8 cellular contexts compared by ENCODE assay signal in the genomic region with DNA sequence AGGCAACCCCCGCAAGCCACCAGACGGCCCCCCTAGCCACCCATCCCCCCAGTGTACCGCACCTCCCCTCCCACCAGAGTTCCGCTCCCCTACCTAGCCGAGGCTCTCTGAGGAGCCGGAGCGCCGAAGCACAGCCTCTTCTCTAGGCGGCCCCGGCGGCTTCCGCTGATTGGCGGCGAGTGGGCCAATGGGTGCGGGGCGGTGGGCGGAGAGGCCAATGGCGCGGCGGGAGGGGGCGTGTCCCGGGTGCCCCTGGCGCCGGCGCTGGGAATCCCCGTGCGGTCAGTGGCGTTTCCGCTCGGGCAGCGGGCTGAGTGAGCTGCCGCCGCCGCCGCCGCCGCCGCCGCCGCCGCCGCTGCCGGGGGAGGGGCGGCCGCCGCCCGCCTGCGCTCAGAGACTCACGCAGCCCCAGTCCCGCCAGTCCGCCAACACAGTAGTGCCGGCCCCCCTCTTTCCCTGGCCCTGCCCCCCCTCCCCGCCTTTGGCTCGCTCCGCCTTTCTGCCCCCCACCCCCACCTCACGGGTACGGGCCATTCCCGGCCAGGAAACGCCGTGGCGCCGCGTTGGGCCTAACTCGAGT. TPM values are rescaled to one million over a fixed set of nuclear protein-coding genes. Genes with fewer than 3 reads are reported as not detected.
DNase-seq lines count a peak whose midpoint lies in the region; ATAC-seq lines count a peak whose summit lies in the region.

A gene with protein sequence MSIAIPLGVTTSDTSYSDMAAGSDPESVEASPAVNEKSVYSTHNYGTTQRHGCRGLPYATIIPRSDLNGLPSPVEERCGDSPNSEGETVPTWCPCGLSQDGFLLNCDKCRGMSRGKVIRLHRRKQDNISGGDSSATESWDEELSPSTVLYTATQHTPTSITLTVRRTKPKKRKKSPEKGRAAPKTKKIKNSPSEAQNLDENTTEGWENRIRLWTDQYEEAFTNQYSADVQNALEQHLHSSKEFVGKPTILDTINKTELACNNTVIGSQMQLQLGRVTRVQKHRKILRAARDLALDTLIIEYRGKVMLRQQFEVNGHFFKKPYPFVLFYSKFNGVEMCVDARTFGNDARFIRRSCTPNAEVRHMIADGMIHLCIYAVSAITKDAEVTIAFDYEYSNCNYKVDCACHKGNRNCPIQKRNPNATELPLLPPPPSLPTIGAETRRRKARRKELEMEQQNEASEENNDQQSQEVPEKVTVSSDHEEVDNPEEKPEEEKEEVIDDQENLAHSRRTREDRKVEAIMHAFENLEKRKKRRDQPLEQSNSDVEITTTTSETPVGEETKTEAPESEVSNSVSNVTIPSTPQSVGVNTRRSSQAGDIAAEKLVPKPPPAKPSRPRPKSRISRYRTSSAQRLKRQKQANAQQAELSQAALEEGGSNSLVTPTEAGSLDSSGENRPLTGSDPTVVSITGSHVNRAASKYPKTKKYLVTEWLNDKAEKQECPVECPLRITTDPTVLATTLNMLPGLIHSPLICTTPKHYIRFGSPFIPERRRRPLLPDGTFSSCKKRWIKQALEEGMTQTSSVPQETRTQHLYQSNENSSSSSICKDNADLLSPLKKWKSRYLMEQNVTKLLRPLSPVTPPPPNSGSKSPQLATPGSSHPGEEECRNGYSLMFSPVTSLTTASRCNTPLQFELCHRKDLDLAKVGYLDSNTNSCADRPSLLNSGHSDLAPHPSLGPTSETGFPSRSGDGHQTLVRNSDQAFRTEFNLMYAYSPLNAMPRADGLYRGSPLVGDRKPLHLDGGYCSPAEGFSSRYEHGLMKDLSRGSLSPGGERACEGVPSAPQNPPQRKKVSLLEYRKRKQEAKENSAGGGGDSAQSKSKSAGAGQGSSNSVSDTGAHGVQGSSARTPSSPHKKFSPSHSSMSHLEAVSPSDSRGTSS (N-terminal part only) (plus strand): TSS at position 285 of the 580 bp plus-strand sequence. CDS start 31,324 bp downstream, outside the sequence.

- peak within 1 kb of the TSS; percentile 94 to 97 for H3K4me3 Mint-ChIP-seq in effector memory CD8-positive, alpha-beta T cell
- peak within 1 kb of the TSS; percentile 97 for H3K4me3 Mint-ChIP-seq in memory B cell

- H3K36me3 Mint-ChIP-seq in effector memory CD8-positive, alpha-beta T cell (ENCODE audit: insufficient read depth) = peaks cover 65% of the 10 kb centered on the region
- peaks cover 8% of the 10 kb centered on the region for H3K36me3 Mint-ChIP-seq in memory B cell

- no peaks in the 10 kb centered on the region for H3K9me3 Mint-ChIP-seq in effector memory CD8-positive, alpha-beta T cell
- H3K9me3 Mint-ChIP-seq in memory B cell = no peaks in the 10 kb centered on the region

- peak within 1 kb of the TSS; percentile 97 to 99 for H3K27ac Mint-ChIP-seq in effector memory CD8-positive, alpha-beta T cell
- peak within 1 kb of the TSS; percentile 98 for H3K27ac Mint-ChIP-seq in memory B cell

- DNase-seq in COLO829 (ENCODE audit: low spot score) (peak; percentile 69), HT-29 (ENCODE audit: low spot score) (peak; percentile 91), NOMO-1 treated with DMSO at 0.1 percent for 48 hours (lab: John Stamatoyannopoulos, UW; ENCODE audit: unreplicated experiment) (peak; percentile 91), memory B cell (ENCODE audit: low spot score in 2 of 2) (peak; percentile 99 to 100)
- DNase-seq in activated CD8-positive, alpha-beta memory T cell treated with anti-CD3 and anti-CD28 coated beads for 48 hours (ENCODE audit: low read depth in 2 of 3, low spot score in 2 of 3) = peak; percentile 97 to 99 (median 98)
- peak; percentile 99 to 100 (median 99) for DNase-seq in effector memory CD8-positive, alpha-beta T cell
- DNase-seq in stimulated activated CD8-positive, alpha-beta memory T cell treated with anti-CD3 and anti-CD28 coated beads, Interleukin-12 subunit alpha, Interleukin-12 subunit beta, amount 100 ng/mL, for 24 hours (ENCODE audit: extremely low read depth) = peak; percentile 99

- ATAC-seq in GM21360 (IDR thresholded peaks at IDR 0.05; ENCODE audit: unreplicated experiment) = peak; percentile 45
- ATAC-seq in effector memory CD8-positive, alpha-beta T cell (replicated peaks) = peak; percentile 59
- ATAC-seq in memory B cell (ENCODE audit: low read depth) = peak; percentile 65

- no peaks in the 10 kb centered on the region for H3K27me3 Mint-ChIP-seq in effector memory CD8-positive, alpha-beta T cell
- H3K27me3 Mint-ChIP-seq in memory B cell = no peaks in the 10 kb centered on the region

- H3K4me1 Mint-ChIP-seq in effector memory CD8-positive, alpha-beta T cell (ENCODE audit: low read depth in 2 of 2) = peaks cover 54 to 64% of the 10 kb centered on the region in 2 donors
- H3K4me1 Mint-ChIP-seq in memory B cell = peaks cover 47% of the 10 kb centered on the region

RNA-seq across cellular contexts. Expression of the gene that starts here (rescaled TPM):
- total RNA-seq in HT-29 (2014; rRNA removed; shearing (Covaris generic)) = 27.3 and 41.9 TPM in 2 replicates

Comparison
In these comparisons a context has a peak if more than half of its experiments do, and no peak if none do; other contexts are left out.
1. Peak in every context shown above with its lines: DNase-seq and ATAC-seq.